ENCODE assay signal across 9 cellular contexts in genomic region chr6:7540595-7540994, GRCh38. TPM values are rescaled to one million over a fixed set of nuclear protein-coding genes. Genes with fewer than 3 reads are reported as not detected.
DNase-seq lines count a peak whose midpoint lies in the region; ATAC-seq and TF ChIP-seq lines count a peak whose summit lies in the region.
"Had no signal": no experiment of that assay in that cellular context is flagged by ENCODE, and none has a peak within 500 bp of the region (broad histone marks: within the 10 kb centered on the region; RNA-seq: fewer than 3 reads in every experiment).

No MANE protein-coding gene starts in this region.

- H3K36me3 ChIP-seq in left lung = no peaks in the 10 kb centered on the region
- no peaks in the 10 kb centered on the region for H3K36me3 ChIP-seq in transverse colon

- H3K4me1 ChIP-seq in left lung = peaks cover 7 to 26% of the 10 kb centered on the region in 2 donors
- H3K4me1 ChIP-seq in transverse colon = peaks cover 0 to 23% (median 16%) of the 10 kb centered on the region in 4 donors

- intact Hi-C loops in left lung (cut with DNase I) (no loop called here), transverse colon (cut with DNase I; ENCODE audit: low total_unique reads) (no loop called here)

- peaks cover 94% of the 10 kb centered on the region for H3K27me3 Mint-ChIP-seq in central memory CD8-positive, alpha-beta T cell

- TF ChIP-seq EP300 in transverse colon (IDR thresholded peaks at IDR 0.05; ENCODE audit: low read depth) = no peak

- WGBS in transverse colon (ENCODE audit: low coverage in 1 of 2), 2 donors = 43 to 53% methylated on average over 17 of the region's 17 CpGs

- in situ Hi-C loops in transverse colon (cut with MboI; ENCODE audit: low pct_ligation_motif_present in 1 of 4, low pct_unique_long_range_greater_than_20kb in 1 of 4, low sequenced_read_pairs in 3 of 4) = no loop called here

- H3K4me1 Mint-ChIP-seq in central memory CD8-positive, alpha-beta T cell = peaks cover 5% of the 10 kb centered on the region

- DNase-seq in activated T-cell treated with anti-CD3 and anti-CD28 coated beads, Interleukin-2, amount 50 U/mL, for 1 hour = peak; percentile 18
- DNase-seq in activated T-cell treated with anti-CD3 and anti-CD28 coated beads, Interleukin-2, amount 50 U/mL, for 48 hours = no peak
- no peak for DNase-seq in central memory CD8-positive, alpha-beta T cell (ENCODE audit: low spot score in 2 of 2)
- DNase-seq in left lung = no peak
- no peak for DNase-seq in transverse colon
- no peak for DNase-seq in NCI-H1417 treated with DMSO at 0.1 percent for 48 hours (lab: John Stamatoyannopoulos, UW)
- DNase-seq in COR-L47 (lab: John Stamatoyannopoulos, UW) = no peak
- no peak for DNase-seq in hypothalamus (lab: John Stamatoyannopoulos, UW)
- DNase-seq: DND-41 had no signal

- peak overlapping the region; percentile 42 for H3K4me3 Mint-ChIP-seq in central memory CD8-positive, alpha-beta T cell

- peaks cover 67 to 98% of the 10 kb centered on the region in 2 donors for H3K27me3 ChIP-seq in left lung
- H3K27me3 ChIP-seq in transverse colon = peaks cover 67% of the 10 kb centered on the region

- H3K27ac ChIP-seq in left lung (peak overlapping the region in 1 of 2 donors; percentile 43), transverse colon (peak overlapping the region in 2 of 4 donors; percentile 85 to 91)

- TF ChIP-seq CTCF in left lung (IDR thresholded peaks at IDR 0.05) (no peak), transverse colon (IDR thresholded peaks at IDR 0.05) (no peak)

- peaks cover 2% of the 10 kb centered on the region for H3K36me3 Mint-ChIP-seq in central memory CD8-positive, alpha-beta T cell (ENCODE audit: insufficient read depth)

- no peak for TF ChIP-seq POLR2A in transverse colon (IDR thresholded peaks at IDR 0.05)

- peak overlapping the region in 1 of 2 donors; percentile 63 for H3K4me3 ChIP-seq in left lung
- peak overlapping the region in 3 of 4 donors; percentile 56 to 70 (median 58) for H3K4me3 ChIP-seq in transverse colon

- no peak overlapping the region for H3K27ac Mint-ChIP-seq in central memory CD8-positive, alpha-beta T cell (ENCODE audit: low read depth)

- no peaks in the 10 kb centered on the region for H3K9me3 ChIP-seq in left lung
- no peaks in the 10 kb centered on the region for H3K9me3 ChIP-seq in transverse colon

- no peak for ATAC-seq in central memory CD8-positive, alpha-beta T cell (replicated peaks; ENCODE audit: extremely low read depth, poor library complexity, severe bottlenecking)
- peak; percentile 47 for ATAC-seq in left lung

- H3K9me3 Mint-ChIP-seq in central memory CD8-positive, alpha-beta T cell = no peaks in the 10 kb centered on the region

RNA-seq across cellular contexts. Expression of gene DSP, which starts 0.9 kb away (rescaled TPM):
- total RNA-seq in left lung (10 to 100 TPM; 15.1 to 29.2 TPM), transverse colon (100 to 1,000 TPM; 160 to 243 (median 202) TPM)

RNA-seq across cellular contexts. Expression of gene SNRNP48, which starts 49.4 kb away (rescaled TPM):
- total RNA-seq in left lung = 10 to 100 TPM in 1 of 2 donors, 1 to 10 TPM in 1; 7.6 to 11.6 TPM
- 10 to 100 TPM in 3 of 4 donors, 1 to 10 TPM in 1; 7.9 to 31.8 (median 16.6) TPM for total RNA-seq in transverse colon

Comparison
In these comparisons a context has a peak if more than half of its experiments do, and no peak if none do; other contexts are left out.
1. RNA of gene DSP, which starts 0.9 kb away (total RNA-seq): 160 to 243 TPM in transverse colon; 15.1 to 29.2 TPM in left lung; every median in the first group is over 4 times any median in the second.